Comparison of ENCODE assay signal across 1 cellular context in genomic region chr4:128620279-128620965, GRCh38.
TF ChIP-seq lines count a peak whose summit lies in the region.

No MANE protein-coding gene starts in this region.

TF ChIP-seq in K562, 482 proteins besides CTCF, POLR2A, EP300 and RAD21 (continued from another document):
- TF ChIP-seq ZBTB33 (CRISPR knock-in tag; IDR thresholded peaks at IDR 0.05), result 0 out of 2 replicates have a peak, but pooled peaks have one; percentile 27
